ENCODE assay signal across 12 cellular contexts in genomic region chr16:21302898-21303528, GRCh38. TPM values are rescaled to one million over a fixed set of nuclear protein-coding genes. Genes with fewer than 3 reads are reported as not detected.
DNase-seq lines count a peak whose midpoint lies in the region; ATAC-seq lines count a peak whose summit lies in the region.
"Had no signal": no experiment of that assay in that cellular context is flagged by ENCODE, and none has a peak within 500 bp of the region (broad histone marks: within the 10 kb centered on the region; RNA-seq: fewer than 3 reads in every experiment).

No MANE protein-coding gene starts in this region.

- no peak overlapping the region for H2BK120ac ChIP-seq in mesendoderm (ENCODE audit: low read depth, low read length)

- DNase-seq in HK-2 (ENCODE audit: unreplicated experiment) (peak; percentile 39), astrocyte of the hippocampus (ENCODE audit: low read depth, low spot score) (peak; percentile 3), mesendoderm (peak; percentile 11), NCI-H1105 treated with DMSO at 0.1 percent for 48 hours (lab: John Stamatoyannopoulos, UW) (no peak), cardiac septum (ENCODE audit: low spot score) (no peak)
- no peak for DNase-seq in stimulated activated CD4-positive, alpha-beta T cell treated with anti-CD3 and anti-CD28 coated beads, Interleukin-2, amount 100 ng/mL, for 24 hours
- DNase-seq: head of caudate nucleus; Kasumi-1; stimulated activated CD8-positive, alpha-beta memory T cell treated with anti-CD3 and anti-CD28 coated beads, Interleukin-4, amount 100 ng/mL, for 48 hours had no signal

- no peaks in the 10 kb centered on the region for H3K36me3 ChIP-seq in BLaER1
- H3K36me3 ChIP-seq in mesendoderm (ENCODE audit: control insufficient read depth, insufficient read depth, low read length) = no peaks in the 10 kb centered on the region

- no peaks in the 10 kb centered on the region for H3K79me2 ChIP-seq in mesendoderm (ENCODE audit: control insufficient read depth, insufficient read depth, low read length)

- no peak overlapping the region for H3K4ac ChIP-seq in mesendoderm (ENCODE audit: low read depth, low read length)

- H3K27ac ChIP-seq in BLaER1 (no peak overlapping the region), mesendoderm (ENCODE audit: low read depth, low read length) (no peak overlapping the region)
- H3K27ac ChIP-seq: SK-N-MC had no signal

- intact Hi-C loops in cardiac septum (cut with DNase I) = no loop called here

- H3K56ac ChIP-seq in mesendoderm (ENCODE audit: low read length) = no peak overlapping the region

- no peak overlapping the region for H4K5ac ChIP-seq in mesendoderm (ENCODE audit: low read length)

- no peak overlapping the region for H2BK15ac ChIP-seq in mesendoderm (replicated peaks; ENCODE audit: low read depth)

- no peak overlapping the region for H3K23ac ChIP-seq in mesendoderm (ENCODE audit: low read length)

- H3K27me3 ChIP-seq in BLaER1 (no peaks in the 10 kb centered on the region), mesendoderm (ENCODE audit: insufficient read depth, low read length, poor library complexity) (peaks cover 4% of the 10 kb centered on the region)

- H3K18ac ChIP-seq in mesendoderm (ENCODE audit: low read length) = no peak overlapping the region

- H3K4me1 ChIP-seq in BLaER1 = peaks cover 14% of the 10 kb centered on the region
- peaks cover 3% of the 10 kb centered on the region for H3K4me1 ChIP-seq in mesendoderm (ENCODE audit: control insufficient read depth, low read depth, low read length)

- WGBS in mesendoderm (ENCODE audit: extremely low coverage, insufficient coverage, low lambda C conversion rate) = no CpG with 5 or more reads among the region's 4 CpGs

- no peak overlapping the region for H2AK5ac ChIP-seq in mesendoderm (ENCODE audit: low read length)

- H3K9ac ChIP-seq in BLaER1 = no peak overlapping the region
- H3K9ac ChIP-seq in mesendoderm (ENCODE audit: low read length) = no peak overlapping the region

- H3K4me2 ChIP-seq in BLaER1 (peak overlapping the region; percentile 96), mesendoderm (ENCODE audit: low read length) (no peak overlapping the region)

- H4K20me1 ChIP-seq in BLaER1 = no peaks in the 10 kb centered on the region

- H3K79me1 ChIP-seq in mesendoderm (ENCODE audit: low read length) = no peaks in the 10 kb centered on the region

- ATAC-seq in HG02623 (IDR thresholded peaks at IDR 0.05; ENCODE audit: unreplicated experiment) = no peak

- no peaks in the 10 kb centered on the region for H3K9me3 ChIP-seq in BLaER1

- H4K8ac ChIP-seq in mesendoderm (ENCODE audit: low read depth, low read length) = no peak overlapping the region

- no peak overlapping the region for H2BK5ac ChIP-seq in mesendoderm (ENCODE audit: low read length)

- H3K4me3 ChIP-seq in BLaER1 (no peak overlapping the region), mesendoderm (ENCODE audit: low read length) (no peak overlapping the region)
- H3K4me3 ChIP-seq: SK-N-MC had no signal

RNA-seq across cellular contexts. Expression of gene CRYM, which starts 24.9 kb away (rescaled TPM):
- polyA plus RNA-seq in mesendoderm (2013, experiment 1 of 2) = 1.4 TPM
- 1.3 TPM for polyA plus RNA-seq in mesendoderm (2013, experiment 2 of 2)
- total RNA-seq in cardiac septum = 105 TPM

Comparison
In these comparisons a context has a peak if more than half of its experiments do, and no peak if none do; other contexts are left out.
1. DNase-seq: peak in HK-2 (single experiment), astrocyte of the hippocampus (single experiment) and mesendoderm (single experiment); none in NCI-H1105 treated with DMSO at 0.1 percent for 48 hours (single experiment), stimulated activated CD4-positive, alpha-beta T cell treated with anti-CD3 and anti-CD28 coated beads, Interleukin-2, amount 100 ng/mL, for 24 hours (0 of 2) and cardiac septum (single experiment).